In genomic region chr15:26615188-26615926, GRCh38 we compare ENCODE assay signal across 30 cellular contexts.
"Had no signal": no experiment of that assay in that cellular context is flagged by ENCODE, and none has a peak within 500 bp of the region (broad histone marks: within the 10 kb centered on the region; RNA-seq: fewer than 3 reads in every experiment).

No MANE protein-coding gene starts in this region.

- H3K27ac ChIP-seq: adrenal gland, brain microvascular endothelial cell, coronary artery, dorsolateral prefrontal cortex, ovary, suprapubic skin, tibial artery had no signal

- DNase-seq: activated CD4-positive, alpha-beta memory T cell treated with anti-CD3 and anti-CD28 coated beads for 36 hours; activated CD4-positive, alpha-beta T cell treated with anti-CD3 and anti-CD28 coated beads, Interleukin-2, amount 10 ng/mL, durations not matched to agents 24 days and 14 days; activated CD4-positive, CD25-positive, alpha-beta regulatory T cell treated with anti-CD3 and anti-CD28 coated beads, Interleukin-2, amount 50 U/mL, for 72 hours; activated CD8-positive, alpha-beta memory T cell treated with anti-CD3 and anti-CD28 coated beads, Interleukin-2, amount 50 U/mL, for 4 hours; activated effector memory CD4-positive, alpha-beta T cell treated with anti-CD3 and anti-CD28 coated beads, Interleukin-2, amount 50 U/mL, for 16 hours; activated naive CD4-positive, alpha-beta T cell treated with anti-CD3 and anti-CD28 coated beads for 36 hours; activated naive CD8-positive, alpha-beta T cell treated with anti-CD3 and anti-CD28 coated beads for 36 hours; activated T-cell treated with anti-CD3 and anti-CD28 coated beads, Interleukin-2, amount 50 U/mL, for 1 hour; adrenal gland; brain microvascular endothelial cell; dorsolateral prefrontal cortex; effector memory CD4-positive, alpha-beta T cell; mesendoderm; mucosa of descending colon; nephron progenitor cell; ovary; retina; stimulated activated CD4-positive, alpha-beta T cell treated with anti-CD3 and anti-CD28 coated beads, Interleukin-1b, Interleukin-23, amount 100 ng/mL, for 48 hours; stimulated activated naive CD4-positive, alpha-beta T cell; tibial artery had no signal

- H3K27me3 Mint-ChIP-seq: activated CD4-positive, alpha-beta memory T cell treated with anti-CD3 and anti-CD28 coated beads for 36 hours; activated CD4-positive, alpha-beta T cell treated with anti-CD3 and anti-CD28 coated beads, Interleukin-2, amount 10 ng/mL, durations not matched to agents 24 days and 14 days; activated naive CD8-positive, alpha-beta T cell treated with anti-CD3 and anti-CD28 coated beads for 36 hours; progenitor cell of endocrine pancreas had no signal

- H3K4me3 ChIP-seq: adrenal gland, coronary artery, dorsolateral prefrontal cortex, lung, mucosa of descending colon, ovary, smooth muscle cell, suprapubic skin, tibial artery had no signal

- H3K4me3 Mint-ChIP-seq: activated CD4-positive, alpha-beta memory T cell treated with anti-CD3 and anti-CD28 coated beads for 36 hours; activated CD4-positive, alpha-beta T cell treated with anti-CD3 and anti-CD28 coated beads, Interleukin-2, amount 10 ng/mL, durations not matched to agents 24 days and 14 days; activated naive CD4-positive, alpha-beta T cell treated with anti-CD3 and anti-CD28 coated beads for 36 hours; activated naive CD8-positive, alpha-beta T cell treated with anti-CD3 and anti-CD28 coated beads for 36 hours; activated T-helper 1 cell treated with anti-CD3 and anti-CD28 coated beads, Interleukin-12 subunit alpha, Interleukin-12 subunit beta, Interleukin-2, Interleukin-4 antibody, amounts not matched to agents 30 ng/mL and 10 ng/mL and 1 ng/mL, durations not matched to agents 14 hours and 24 hours and 36 hours; nephron progenitor cell had no signal

- H3K4me2 ChIP-seq: smooth muscle cell had no signal

- H3K9me3 ChIP-seq: adrenal gland, suprapubic skin, tibial artery had no signal

- H3K36me3 ChIP-seq: adrenal gland, brain microvascular endothelial cell, ovary, suprapubic skin, tibial artery had no signal

- H3K4me1 ChIP-seq: adrenal gland, suprapubic skin, tibial artery had no signal

- H3K27ac Mint-ChIP-seq: activated CD4-positive, alpha-beta memory T cell treated with anti-CD3 and anti-CD28 coated beads for 36 hours; activated CD4-positive, alpha-beta T cell treated with anti-CD3 and anti-CD28 coated beads, Interleukin-2, amount 10 ng/mL, durations not matched to agents 24 days and 14 days; activated naive CD4-positive, alpha-beta T cell treated with anti-CD3 and anti-CD28 coated beads for 36 hours; activated naive CD8-positive, alpha-beta T cell treated with anti-CD3 and anti-CD28 coated beads for 36 hours; activated T-helper 1 cell treated with anti-CD3 and anti-CD28 coated beads, Interleukin-12 subunit alpha, Interleukin-12 subunit beta, Interleukin-2, Interleukin-4 antibody, amounts not matched to agents 30 ng/mL and 10 ng/mL and 1 ng/mL, durations not matched to agents 14 hours and 24 hours and 36 hours; nephron progenitor cell; progenitor cell of endocrine pancreas had no signal

- H3K4me1 Mint-ChIP-seq: activated CD4-positive, alpha-beta T cell treated with anti-CD3 and anti-CD28 coated beads, Interleukin-2, amount 10 ng/mL, durations not matched to agents 24 days and 14 days; activated naive CD8-positive, alpha-beta T cell treated with anti-CD3 and anti-CD28 coated beads for 36 hours had no signal

- H3K36me3 Mint-ChIP-seq: activated CD4-positive, alpha-beta memory T cell treated with anti-CD3 and anti-CD28 coated beads for 36 hours; activated naive CD8-positive, alpha-beta T cell treated with anti-CD3 and anti-CD28 coated beads for 36 hours had no signal

- FAIRE-seq: astrocyte, frontal cortex, keratinocyte had no signal

- H3K27me3 ChIP-seq: adrenal gland, brain microvascular endothelial cell, dorsolateral prefrontal cortex, ovary, suprapubic skin, tibial artery had no signal

- ATAC-seq: left lobe of liver, mucosa of descending colon had no signal
